Comparison of ENCODE assay signal across 8 cellular contexts in genomic region chr6:85547719-85548118, GRCh38.
"Had no signal": no experiment of that assay in that cellular context is flagged by ENCODE, and none has a peak within 500 bp of the region (broad histone marks: within the 10 kb centered on the region; RNA-seq: fewer than 3 reads in every experiment).

No MANE protein-coding gene starts in this region.

- H3K4me3 ChIP-seq: GM23248 had no signal

- H3K9ac ChIP-seq: GM23248 had no signal

- ATAC-seq: HepG2 had no signal

- FAIRE-seq: HepG2 had no signal

- DNase-seq: GM23248, GOT3, H9, HCEC 1CT, HFFc6, KG1 had no signal

- H3K27ac ChIP-seq: GM23248, HL-60 had no signal

- H2AFZ ChIP-seq: GM23248 had no signal
